ENCODE assay signal across 25 cellular contexts in genomic region chr11:134655189-134655937, GRCh38.
DNase-seq lines count a peak whose midpoint lies in the region; ATAC-seq, FAIRE-seq and TF ChIP-seq lines count a peak whose summit lies in the region.
"Had no signal": no experiment of that assay in that cellular context is flagged by ENCODE, and none has a peak within 500 bp of the region (broad histone marks: within the 10 kb centered on the region; RNA-seq: fewer than 3 reads in every experiment).

No MANE protein-coding gene starts in this region.

- no peaks in the 10 kb centered on the region for H3K4me1 ChIP-seq in HepG2 (ENCODE audit: insufficient read depth, low read length)
- H3K4me1 ChIP-seq: esophagus muscularis mucosa, gastroesophageal sphincter, SJCRH30, testis had no signal

- POLR2A ChIA-PET in HepG2 (lab: Yijun Ruan, JAX) = no interaction called here

- TF ChIP-seq EP300 in HepG2 (IDR thresholded peaks at IDR 0.05; ENCODE audit: low read depth in 2 of 2, low read length in 2 of 2) (no peak), HepG2 (CRISPR knock-in tag; IDR thresholded peaks at IDR 0.05; ENCODE audit: borderline replicate concordance) (no peak)

- H3K27me3 ChIP-seq in HepG2 (ENCODE audit: control insufficient read depth in 1 of 2, insufficient read depth in 2 of 2, low read length in 2 of 2) = peaks cover 0 to 8% of the 10 kb centered on the region in 2 experiments; a peak in 1 of 5 replicates
- H3K27me3 ChIP-seq: testis had no signal

- no peak for TF ChIP-seq POLR2A in HepG2 (IDR thresholded peaks at IDR 0.05; ENCODE audit: insufficient read depth in 1 of 2, low read depth in 2 of 2, low read length in 2 of 2)

- H3K9ac ChIP-seq in HepG2 (ENCODE audit: insufficient read depth, low read depth, low read length) = no peak overlapping the region

- no peak overlapping the region for H3K27ac ChIP-seq in HepG2 (ENCODE audit: extremely low read length, insufficient read depth, low read length)
- H3K27ac ChIP-seq: C4-2B, esophagus muscularis mucosa, gastroesophageal sphincter, SJCRH30, testis had no signal

- peak overlapping the region; percentile 87 for H3K27ac Mint-ChIP-seq in central memory CD8-positive, alpha-beta T cell (ENCODE audit: low read depth)
- peak overlapping the region; percentile 24 for H3K27ac Mint-ChIP-seq in nephron progenitor cell
- H3K27ac Mint-ChIP-seq in type B pancreatic cell = no peak overlapping the region

- H3K4me2 ChIP-seq in HepG2 (ENCODE audit: low read depth, low read length) = no peak overlapping the region

- 18% methylated on average over 6 of the region's 11 CpGs for WGBS in HepG2 (ENCODE audit: low lambda C conversion rate)

- TF ChIP-seq RAD21 in HepG2 (CRISPR knock-in tag; IDR thresholded peaks at IDR 0.05) = no peak

- peaks cover 16% of the 10 kb centered on the region for H3K4me1 Mint-ChIP-seq in central memory CD8-positive, alpha-beta T cell
- H3K4me1 Mint-ChIP-seq in nephron progenitor cell (peaks cover 27% of the 10 kb centered on the region), type B pancreatic cell (ENCODE audit: unreplicated experiment) (peaks cover 6% of the 10 kb centered on the region)
- H3K4me1 Mint-ChIP-seq: IgD-negative memory B cell had no signal

- H3K36me3 Mint-ChIP-seq in central memory CD8-positive, alpha-beta T cell (ENCODE audit: insufficient read depth) = peaks cover 1% of the 10 kb centered on the region
- no peaks in the 10 kb centered on the region for H3K36me3 Mint-ChIP-seq in nephron progenitor cell (ENCODE audit: low read depth)
- H3K36me3 Mint-ChIP-seq in type B pancreatic cell = no peaks in the 10 kb centered on the region
- H3K36me3 Mint-ChIP-seq: IgD-negative memory B cell had no signal

- H3K9me3 Mint-ChIP-seq in central memory CD8-positive, alpha-beta T cell = peaks cover 6% of the 10 kb centered on the region
- H3K9me3 Mint-ChIP-seq in nephron progenitor cell = peaks cover 9% of the 10 kb centered on the region
- H3K9me3 Mint-ChIP-seq in type B pancreatic cell = no peaks in the 10 kb centered on the region

- H3K4me3 Mint-ChIP-seq in central memory CD8-positive, alpha-beta T cell = no peak overlapping the region
- H3K4me3 Mint-ChIP-seq in nephron progenitor cell (no peak overlapping the region), type B pancreatic cell (no peak overlapping the region)
- H3K4me3 Mint-ChIP-seq: IgD-negative memory B cell had no signal

- CTCF ChIA-PET in HepG2 (lab: Yijun Ruan, JAX; ENCODE audit: low intra/inter-chr PET ratio, low total read pairs) = no interaction called here

- no peak for ATAC-seq in central memory CD8-positive, alpha-beta T cell (replicated peaks; ENCODE audit: extremely low read depth, poor library complexity, severe bottlenecking)
- ATAC-seq in HepG2 = no peak; the same call in 2 of the 3 replicates
- ATAC-seq in HG03342 (IDR thresholded peaks at IDR 0.05; ENCODE audit: unreplicated experiment) = no peak
- ATAC-seq: gastroesophageal sphincter, mucosa of descending colon, right cardiac atrium had no signal

- peak; percentile 42 for DNase-seq in activated effector memory CD4-positive, alpha-beta T cell treated with anti-CD3 and anti-CD28 coated beads, Interleukin-2, amount 50 U/mL, for 16 hours
- DNase-seq in activated effector memory CD4-positive, alpha-beta T cell treated with Interleukin-2 at 50 U/mL for 16 hours = no peak
- peak in 1 of 2 donors; percentile 8 for DNase-seq in central memory CD8-positive, alpha-beta T cell (ENCODE audit: low spot score in 2 of 2)
- DNase-seq in nephron progenitor cell = no peak
- peak; percentile 60 for DNase-seq in type B pancreatic cell (ENCODE audit: extremely low spot score, unreplicated experiment)
- DNase-seq in foreskin melanocyte = no peak
- DNase-seq in HepG2 (ENCODE audit: low spot score) = no peak
- DNase-seq: ACHN; activated CD4-positive, alpha-beta T cell treated with anti-CD3 and anti-CD28 coated beads, Interleukin-2, amount 50 U/mL, for 4 hours; effector memory CD4-positive, alpha-beta T cell; MM.1S; mucosa of descending colon; NCI-H146; NCI-H2171 treated with DMSO at 0.1 percent for 48 hours; nucleus accumbens; right cardiac atrium; SJCRH30; testis had no signal

- in situ Hi-C loops in HepG2 (cut with HindIII; ENCODE audit: extremely low pct_ligation_motif_present, low pct_unique_long_range_greater_than_20kb) = no loop called here

- H3K4me3 ChIP-seq in HepG2 (replicated peaks in 1 of 3; ENCODE audit: insufficient read depth in 1 of 3, low read depth in 2 of 3, low read length in 3 of 3) = no peak overlapping the region
- H3K4me3 ChIP-seq: esophagus muscularis mucosa, gastroesophageal sphincter, mucosa of descending colon, SJCRH30, testis had no signal

- TF ChIP-seq CTCF in nephron progenitor cell (IDR thresholded peaks at IDR 0.05) (no peak), type B pancreatic cell (conservative IDR thresholded peaks at IDR 0.05) (no peak), HepG2 (CRISPR knock-in tag; IDR thresholded peaks at IDR 0.05) (no peak)

- H3K27me3 Mint-ChIP-seq in central memory CD8-positive, alpha-beta T cell = peaks cover 54% of the 10 kb centered on the region
- peaks cover 20% of the 10 kb centered on the region for H3K27me3 Mint-ChIP-seq in nephron progenitor cell (ENCODE audit: low read depth, poor library complexity)
- H3K27me3 Mint-ChIP-seq in type B pancreatic cell = peaks cover 25% of the 10 kb centered on the region

- H3K9me3 ChIP-seq in HepG2 (ENCODE audit: low read length) = no peaks in the 10 kb centered on the region
- H3K9me3 ChIP-seq: esophagus muscularis mucosa, gastroesophageal sphincter, mucosa of descending colon, SJCRH30, testis had no signal

- H2AFZ ChIP-seq in HepG2 (ENCODE audit: low read length) = no peak overlapping the region

- no peaks in the 10 kb centered on the region for H3K36me3 ChIP-seq in HepG2 (replicated peaks in 1 of 2; ENCODE audit: control insufficient read depth in 1 of 2, insufficient read depth in 2 of 2, low read length in 2 of 2)
- H3K36me3 ChIP-seq: esophagus muscularis mucosa, gastroesophageal sphincter, SJCRH30 had no signal

- intact Hi-C loops in HepG2 (cut with micrococcal nuclease; ENCODE audit: unreplicated experiment) = no loop called here

- no peaks in the 10 kb centered on the region for H3K79me2 ChIP-seq in HepG2 (ENCODE audit: insufficient read depth, low read length)

- BruUV-seq in HepG2 (replicated peaks; lab: Mats Ljungman, UMichigan) = no TSS peak

- no peaks in the 10 kb centered on the region for H4K20me1 ChIP-seq in HepG2 (ENCODE audit: insufficient read depth, low read length)

- no peak for FAIRE-seq in HepG2 (lab: Jason Lieb, UNC)
- FAIRE-seq: astrocyte, D721Med had no signal

TF ChIP-seq in HepG2, 621 proteins besides CTCF, POLR2A, EP300 and RAD21:
- TF ChIP-seq ZNF709 (CRISPR knock-in tag; IDR thresholded peaks at IDR 0.05) = no peak
- TF ChIP-seq AGO2 (optimal IDR thresholded peaks at IDR 0.05; ENCODE audit: low read depth, low read length) = no peak
- no peak for TF ChIP-seq ERF (CRISPR knock-in tag; IDR thresholded peaks at IDR 0.05)
- no peak for TF ChIP-seq FOXP4 (CRISPR knock-in tag; IDR thresholded peaks at IDR 0.05)

Comparison
In these comparisons a context has a peak if more than half of its experiments do, and no peak if none do; other contexts are left out.
1. DNase-seq: peak in activated effector memory CD4-positive, alpha-beta T cell treated with anti-CD3 and anti-CD28 coated beads, Interleukin-2, amount 50 U/mL, for 16 hours (single experiment) and type B pancreatic cell (single experiment); none in activated effector memory CD4-positive, alpha-beta T cell treated with Interleukin-2 at 50 U/mL for 16 hours (single experiment), nephron progenitor cell (single experiment), foreskin melanocyte (single experiment) and HepG2 (single experiment).